12 cellular contexts compared by ENCODE assay signal in the genomic region with DNA sequence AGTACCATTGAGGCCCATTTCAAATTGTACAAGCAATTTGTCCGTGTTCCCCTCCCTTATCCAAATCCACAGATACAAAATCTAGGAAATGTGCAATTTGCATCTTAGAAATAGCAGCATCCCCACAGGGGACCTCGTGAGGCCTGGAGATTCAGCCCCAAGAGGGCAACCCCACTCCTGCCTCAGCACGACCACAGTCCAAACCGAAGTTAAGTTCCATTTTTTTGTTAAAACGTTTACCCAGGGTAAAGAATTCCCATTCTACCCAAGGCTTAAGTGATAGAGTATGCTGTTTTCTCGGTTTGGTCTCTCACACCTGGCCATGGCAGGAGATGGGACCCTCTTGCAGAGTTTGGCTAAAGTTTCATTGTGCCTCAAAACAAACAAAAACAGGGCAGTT. TPM values are rescaled to one million over a fixed set of nuclear protein-coding genes. Genes with fewer than 3 reads are reported as not detected.
DNase-seq lines count a peak whose midpoint lies in the region; ATAC-seq, FAIRE-seq and TF ChIP-seq lines count a peak whose summit lies in the region.
"Had no signal": no experiment of that assay in that cellular context is flagged by ENCODE, and none has a peak within 500 bp of the region (broad histone marks: within the 10 kb centered on the region; RNA-seq: fewer than 3 reads in every experiment).

No MANE protein-coding gene starts in this region.

- no peak overlapping the region for H2AK5ac ChIP-seq in neuronal stem cell (ENCODE audit: low read depth, low read length)

- DNase-seq in A673 (ENCODE audit: low spot score) (no peak), H7 (peak; percentile 7), dorsolateral prefrontal cortex (peak in 3 of 10 donors; percentile 7 to 34 (median 18)), neuronal stem cell (ENCODE audit: low spot score) (no peak), omental fat pad (ENCODE audit: low spot score) (no peak), A172 (ENCODE audit: low spot score) (no peak), HT-29 (ENCODE audit: low spot score) (no peak), GM12891 (ENCODE audit: insufficient read length, low spot score) (no peak)
- DNase-seq: activated T-cell treated with anti-CD3 and anti-CD28 coated beads, Interleukin-2, amount 50 U/mL, for 1 hour; GOT3; NCI-H2029 had no signal

- no peak overlapping the region for H4K8ac ChIP-seq in neuronal stem cell (ENCODE audit: low read depth, low read length)

- no peak overlapping the region for H3K18ac ChIP-seq in neuronal stem cell (ENCODE audit: low read length)

- no peaks in the 10 kb centered on the region for H3K27me3 ChIP-seq in A673 (replicated peaks; ENCODE audit: insufficient read depth, low read depth, low read length, poor library complexity)
- H3K27me3 ChIP-seq in H7 (ENCODE audit: control insufficient read depth, insufficient read depth, low read length): no peaks in the 10 kb centered on the region
- H3K27me3 ChIP-seq in dorsolateral prefrontal cortex: no peaks in the 10 kb centered on the region
- no peaks in the 10 kb centered on the region for H3K27me3 ChIP-seq in neuronal stem cell (ENCODE audit: control insufficient read depth in 3 of 3, insufficient read depth in 3 of 3, low read depth in 1 of 3, low read length in 3 of 3)

- H2BK5ac ChIP-seq in neuronal stem cell (ENCODE audit: low read length): no peak overlapping the region

- H3K27ac ChIP-seq in A673 (ENCODE audit: low read depth, low read length, poor library complexity, severe bottlenecking): peak overlapping the region; percentile 6
- peak overlapping the region; percentile 73 to 96 (median 91) for H3K27ac ChIP-seq in dorsolateral prefrontal cortex
- H3K27ac ChIP-seq in neuronal stem cell (replicated peaks; ENCODE audit: low read length): peak overlapping the region; percentile 27

- H2BK12ac ChIP-seq in neuronal stem cell (ENCODE audit: low read length): no peak overlapping the region

- H3K79me1 ChIP-seq in neuronal stem cell (ENCODE audit: low read depth, low read length): no peaks in the 10 kb centered on the region

- no peak overlapping the region for H3K14ac ChIP-seq in neuronal stem cell (ENCODE audit: low read length)

- TF ChIP-seq POLR2A in GM12891 (IDR thresholded peaks at IDR 0.05; ENCODE audit: low read depth, low read length): no peak

- no peak for ATAC-seq in omental fat pad (ENCODE audit: low FRiP score)
- ATAC-seq: K562 had no signal

- H3K4me1 ChIP-seq in A673 (ENCODE audit: insufficient read depth, low read length, poor library complexity, severe bottlenecking) (peaks cover 14% of the 10 kb centered on the region), neuronal stem cell (ENCODE audit: control insufficient read depth in 2 of 2, insufficient read depth in 1 of 2, low read depth in 1 of 2, low read length in 2 of 2) (peaks cover 6 to 20% of the 10 kb centered on the region in 2 donors)

- H2BK15ac ChIP-seq in neuronal stem cell (ENCODE audit: low read length): no peak overlapping the region

- BruUV-seq in A673 (replicated peaks; lab: Mats Ljungman, UMichigan): no TSS peak

- H3K9ac ChIP-seq in neuronal stem cell (ENCODE audit: low read depth, low read length, poor library complexity): no peak overlapping the region

- POLR2A ChIA-PET in A673 (lab: Charles Lee; ENCODE audit: low non-redundant PET): no interaction called here

- no peak overlapping the region for H3K4me2 ChIP-seq in neuronal stem cell (ENCODE audit: insufficient read depth, low read length, poor library complexity, severe bottlenecking)

- intact Hi-C loops in A673 (cut with micrococcal nuclease; ENCODE audit: unreplicated experiment) (no loop called here), dorsolateral prefrontal cortex (cut with DNase I) (no loop called here)

- no peak for FAIRE-seq in GM12891 (lab: Jason Lieb, UNC)

- TF ChIP-seq CTCF in A673 (conservative IDR thresholded peaks at IDR 0.05; ENCODE audit: low read depth, low read length): no peak
- no peak for TF ChIP-seq CTCF in dorsolateral prefrontal cortex (IDR thresholded peaks at IDR 0.05 in 54 of 56, conservative IDR thresholded peaks at IDR 0.05 in 2 of 56; ENCODE audit: low read depth in 1 of 56, partially characterized antibody in 56 of 56)
- no peak for TF ChIP-seq CTCF in omental fat pad (IDR thresholded peaks at IDR 0.05)

- no peak overlapping the region for H3K4ac ChIP-seq in neuronal stem cell (ENCODE audit: low read length)

- no peaks in the 10 kb centered on the region for H3K9me3 ChIP-seq in A673 (ENCODE audit: low read depth, low read length, poor library complexity, severe bottlenecking)
- no peaks in the 10 kb centered on the region for H3K9me3 ChIP-seq in neuronal stem cell (replicated peaks in 1 of 2; ENCODE audit: control insufficient read depth in 2 of 2, insufficient read depth in 1 of 2, low read depth in 1 of 2, low read length in 2 of 2)

- H2AFZ ChIP-seq in neuronal stem cell (ENCODE audit: low read length): no peak overlapping the region

- CTCF ChIA-PET in A673 (lab: Charles Lee): no interaction called here

- no peak overlapping the region for H4K91ac ChIP-seq in neuronal stem cell (ENCODE audit: low read depth, low read length, poor library complexity)

- H3K36me3 ChIP-seq in A673 (ENCODE audit: insufficient read depth, low read length, poor library complexity, severe bottlenecking) (peaks cover 30% of the 10 kb centered on the region), H7 (replicated peaks; ENCODE audit: control insufficient read depth, insufficient read depth, low read length) (peaks cover 26% of the 10 kb centered on the region), neuronal stem cell (replicated peaks in 1 of 2; ENCODE audit: control insufficient read depth in 2 of 2, insufficient read depth in 2 of 2, low read length in 2 of 2) (peaks cover 33 to 65% of the 10 kb centered on the region in 2 donors)

- H3K23ac ChIP-seq in neuronal stem cell (ENCODE audit: low read depth, low read length, poor library complexity): no peak overlapping the region

- H2BK120ac ChIP-seq in neuronal stem cell (ENCODE audit: low read depth, low read length): no peak overlapping the region

- no peak overlapping the region for H3K4me3 ChIP-seq in A673 (ENCODE audit: low read depth, low read length, poor library complexity, severe bottlenecking)
- no peak overlapping the region for H3K4me3 ChIP-seq in H7 (ENCODE audit: insufficient read depth, low read depth, low read length)
- H3K4me3 ChIP-seq in dorsolateral prefrontal cortex: no peak overlapping the region
- H3K4me3 ChIP-seq in neuronal stem cell (ENCODE audit: low read length in 2 of 2): no peak overlapping the region
- H3K4me3 ChIP-seq: K562 had no signal

- no CpG with 5 or more reads among the region's 6 CpGs for WGBS in neuronal stem cell (ENCODE audit: extremely low coverage in 2 of 2, insufficient read length in 2 of 2, insufficient replicate concordance in 1 of 2), 2 donors

TF ChIP-seq in GM12891, 5 proteins besides CTCF, POLR2A, EP300 and RAD21:
- TF ChIP-seq PAX5 (IDR thresholded peaks at IDR 0.05; ENCODE audit: insufficient read depth, low read length, severe bottlenecking) (no peak), TAF1 (IDR thresholded peaks at IDR 0.05; ENCODE audit: low read depth, low read length) (no peak), SPI1 (IDR thresholded peaks at IDR 0.05; ENCODE audit: low read depth, low read length) (no peak), POU2F2 (IDR thresholded peaks at IDR 0.05; ENCODE audit: low read depth, low read length) (no peak), POLR2AphosphoS5 (IDR thresholded peaks at IDR 0.05; ENCODE audit: low read depth, low read length) (no peak)

RNA-seq across cellular contexts. Expression of a gene that starts 41.2 kb away (rescaled TPM):
- total RNA-seq in A673 (2021) (146 and 174 TPM in 2 replicates), dorsolateral prefrontal cortex (100 to 1,000 TPM; 110 to 346 (median 179) TPM), omental fat pad (100 to 1,000 TPM in 1 of 4 donors, 10 to 100 TPM in 3; 43.9 to 189 (median 63.1) TPM)
- 132 and 194 TPM in 2 replicates for total RNA-seq in H7 (2014; rRNA removed; shearing (Covaris generic))
- 138 TPM for polyA plus RNA-seq in neuronal stem cell (2013, experiment 1 of 2)
- 134 TPM for polyA plus RNA-seq in neuronal stem cell (2013, experiment 2 of 2)
- total RNA-seq in A172 (2014; rRNA removed; shearing (Covaris generic)): 79.6 and 82.9 TPM in 2 replicates
- total RNA-seq in HT-29 (2014; rRNA removed; shearing (Covaris generic)): 22.3 and 63.2 TPM in 2 replicates
- 70.7 TPM for polyA plus RNA-seq in GM12891 (2012; ENCODE audit: low read depth, missing spikeins)

Comparison
In these comparisons a context has a peak if more than half of its experiments do, and no peak if none do; other contexts are left out.
1. H3K27ac ChIP-seq: peak in every context shown above with its lines; median percentile 91 in dorsolateral prefrontal cortex; 27 in neuronal stem cell; 6 in A673.